1 cellular context compared by ENCODE assay signal in genomic region chr10:35340975-35341374, GRCh38.
TF ChIP-seq lines count a peak whose summit lies in the region.

No MANE protein-coding gene starts in this region.

TF ChIP-seq in WTC11, 78 proteins besides CTCF, POLR2A, EP300 and RAD21 (continued from another document):
- TF ChIP-seq ZNF281 (CRISPR knock-in tag; IDR thresholded peaks at IDR 0.05), result no peak
- no peak for TF ChIP-seq TP53 (CRISPR knock-in tag; IDR thresholded peaks at IDR 0.05)
- TF ChIP-seq ZNF532 (CRISPR knock-in tag; IDR thresholded peaks at IDR 0.05; ENCODE audit: borderline replicate concordance), result no peak
- TF ChIP-seq EMX1 (CRISPR knock-in tag; IDR thresholded peaks at IDR 0.05), result no peak
- TF ChIP-seq JUN (CRISPR knock-in tag; IDR thresholded peaks at IDR 0.05), result no peak
- TF ChIP-seq CREB1 (CRISPR knock-in tag; IDR thresholded peaks at IDR 0.05), result no peak
- TF ChIP-seq ZNF396 (CRISPR knock-in tag; IDR thresholded peaks at IDR 0.05; ENCODE audit: borderline replicate concordance), result no peak
- TF ChIP-seq NFATC4 (CRISPR knock-in tag; IDR thresholded peaks at IDR 0.05), result no peak
- TF ChIP-seq E2F4 (CRISPR knock-in tag; IDR thresholded peaks at IDR 0.05; ENCODE audit: borderline replicate concordance, low read depth), result no peak
